19 cellular contexts compared by ENCODE assay signal in genomic region chr19:1486720-1487575, GRCh38. TPM values are rescaled to one million over a fixed set of nuclear protein-coding genes. Genes with fewer than 3 reads are reported as not detected.
"Had no signal": no experiment of that assay in that cellular context is flagged by ENCODE, and none has a peak within 500 bp of the region (broad histone marks: within the 10 kb centered on the region; RNA-seq: fewer than 3 reads in every experiment).

No MANE protein-coding gene starts in this region.

- H3K4me3 ChIP-seq: heart right ventricle, lower lobe of right lung, right atrium auricular region, uterus had no signal

- H3K36me3 Mint-ChIP-seq: memory B cell, naive B cell, type B pancreatic cell had no signal

- DNase-seq: effector memory CD4-positive, alpha-beta T cell; heart right ventricle; hypothalamus; midbrain; naive B cell; small intestine; stimulated activated CD4-positive, alpha-beta T cell treated with anti-CD3 and anti-CD28 coated beads, Interleukin-2, amount 100 ng/mL, for 48 hours; stimulated activated naive CD4-positive, alpha-beta T cell treated with Interleukin-2 at 50 U/mL for 16 hours; uterus had no signal

- H3K4me3 Mint-ChIP-seq: memory B cell, nephron, type B pancreatic cell had no signal

- H3K27ac Mint-ChIP-seq: memory B cell, naive B cell, nephron, type B pancreatic cell had no signal

- H3K27me3 ChIP-seq: right atrium auricular region, uterus had no signal

- ATAC-seq: esophagus mucosa, heart right ventricle, left lobe of liver, lower lobe of right lung had no signal

- H3K9me3 Mint-ChIP-seq: memory B cell, naive B cell, nephron, type B pancreatic cell had no signal

- H3K9me3 ChIP-seq: heart right ventricle, lower lobe of right lung, right atrium auricular region, uterus had no signal

- H3K27ac ChIP-seq: heart right ventricle, lower lobe of right lung, right atrium auricular region, uterus had no signal

- H3K36me3 ChIP-seq: heart right ventricle, lower lobe of right lung, right atrium auricular region, uterus had no signal

RNA-seq across cellular contexts. Expression of gene PLK5, which starts 36.9 kb away (rescaled TPM):
- total RNA-seq: esophagus mucosa, fibroblast of lung, frontal cortex, left lobe of liver, lower lobe of right lung, omental fat pad, right atrium auricular region had no signal
- polyA plus RNA-seq: fibroblast of lung had no signal
